22 cellular contexts compared by ENCODE assay signal in the genomic region with DNA sequence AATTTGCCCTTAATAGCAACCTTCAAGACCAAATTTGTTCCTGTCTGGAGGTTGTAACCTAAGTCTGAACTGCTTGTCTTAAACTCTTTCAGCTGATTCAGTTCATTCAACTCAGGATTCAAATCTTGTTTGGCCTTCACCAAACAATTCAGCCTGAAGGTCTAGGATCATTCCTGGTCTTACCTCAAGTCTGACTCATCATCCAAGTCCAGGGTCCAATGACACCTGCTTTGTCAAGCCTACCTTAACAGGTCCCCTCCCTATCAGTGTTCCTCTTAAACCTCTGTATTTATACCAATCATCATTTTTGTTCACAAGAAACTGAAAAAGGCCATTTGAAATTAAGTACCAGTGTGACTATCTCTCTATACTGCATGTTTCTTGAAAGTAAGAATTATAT.
"Had no signal": no experiment of that assay in that cellular context is flagged by ENCODE, and none has a peak within 500 bp of the region (broad histone marks: within the 10 kb centered on the region; RNA-seq: fewer than 3 reads in every experiment).

No MANE protein-coding gene starts in this region.

- DNase-seq: colonic mucosa; cortex of kidney; effector CD8-positive, alpha-beta T cell; effector memory CD8-positive, alpha-beta T cell; endodermal cell; foreskin keratinocyte; heart left ventricle; hippocampal formation; left lung; left ventricle myocardium superior; lower lobe of right lung; mesenchymal stem cell; mucosa of descending colon; naive B cell had no signal

- H3K4me1 Mint-ChIP-seq: mesothelial cell of epicardium had no signal

- H3K27me3 ChIP-seq: colonic mucosa, esophagus muscularis mucosa, foreskin keratinocyte, gastroesophageal sphincter, heart left ventricle, left lung had no signal

- H3K27ac Mint-ChIP-seq: dendritic cell treated with granulocyte-macrophage colony-stimulating factor and Interleukin-4, amounts not matched to agents 40 ng/mL and 50 ng/mL, for 4 days; effector memory CD8-positive, alpha-beta T cell; endodermal cell; mesothelial cell of epicardium; naive B cell had no signal

- H3K4me3 ChIP-seq: colonic mucosa, esophagus muscularis mucosa, gastroesophageal sphincter, heart left ventricle, left lung, lower lobe of right lung, mucosa of descending colon had no signal

- H3K4me3 Mint-ChIP-seq: dendritic cell treated with granulocyte-macrophage colony-stimulating factor and Interleukin-4, amounts not matched to agents 40 ng/mL and 50 ng/mL, for 4 days; effector memory CD8-positive, alpha-beta T cell; endodermal cell; mesothelial cell of epicardium; naive B cell had no signal

- H3K36me3 Mint-ChIP-seq: mesothelial cell of epicardium, naive B cell had no signal

- FAIRE-seq: endometrium, frontal cortex, islet of Langerhans, keratinocyte had no signal

- H3K9me3 Mint-ChIP-seq: dendritic cell treated with granulocyte-macrophage colony-stimulating factor and Interleukin-4, amounts not matched to agents 40 ng/mL and 50 ng/mL, for 4 days; effector memory CD8-positive, alpha-beta T cell had no signal

- ATAC-seq: effector memory CD8-positive, alpha-beta T cell; foreskin keratinocyte; gastroesophageal sphincter; heart left ventricle; left lung; left ventricle myocardium superior; lower lobe of right lung; mucosa of descending colon had no signal

- H3K36me3 ChIP-seq: colonic mucosa, esophagus muscularis mucosa, gastroesophageal sphincter, heart left ventricle, left lung, lower lobe of right lung had no signal

- H3K9me3 ChIP-seq: colonic mucosa, esophagus muscularis mucosa, gastroesophageal sphincter, heart left ventricle, left lung, lower lobe of right lung, mucosa of descending colon had no signal

- H3K27me3 Mint-ChIP-seq: dendritic cell treated with granulocyte-macrophage colony-stimulating factor and Interleukin-4, amounts not matched to agents 40 ng/mL and 50 ng/mL, for 4 days; effector memory CD8-positive, alpha-beta T cell; naive B cell had no signal

- H3K27ac ChIP-seq: colonic mucosa, esophagus muscularis mucosa, foreskin keratinocyte, gastroesophageal sphincter, heart left ventricle, left lung, lower lobe of right lung had no signal

- H3K4me1 ChIP-seq: colonic mucosa, esophagus muscularis mucosa, foreskin keratinocyte, gastroesophageal sphincter, heart left ventricle, left lung, lower lobe of right lung had no signal
